22 cellular contexts compared by ENCODE assay signal in the genomic region with DNA sequence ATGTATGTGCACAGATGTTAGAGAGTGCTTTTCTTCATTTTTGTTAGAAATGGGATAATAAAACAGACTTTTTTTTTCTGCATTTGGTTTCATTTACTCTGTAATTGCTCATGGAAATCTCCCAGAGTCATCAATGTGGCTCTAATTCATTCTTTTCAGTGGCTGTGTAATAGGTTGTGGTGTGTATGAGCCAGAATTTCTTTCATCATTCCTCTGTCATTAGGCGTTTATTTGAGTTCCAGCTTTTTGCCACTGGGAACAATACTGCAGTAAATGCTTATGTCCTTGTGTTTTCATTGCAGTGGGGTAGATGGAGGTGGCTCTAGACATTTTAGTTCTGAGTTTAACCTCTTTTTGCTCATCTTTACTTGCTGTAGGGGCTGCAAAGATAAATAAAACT.
DNase-seq lines count a peak whose midpoint lies in the region; ATAC-seq, FAIRE-seq and TF ChIP-seq lines count a peak whose summit lies in the region.
"Had no signal": no experiment of that assay in that cellular context is flagged by ENCODE, and none has a peak within 500 bp of the region (broad histone marks: within the 10 kb centered on the region; RNA-seq: fewer than 3 reads in every experiment).

No MANE protein-coding gene starts in this region.

- TF ChIP-seq CTCF in astrocyte (IDR thresholded peaks at IDR 0.05; ENCODE audit: insufficient read depth, low read depth, low read length): no peak
- no peak for TF ChIP-seq CTCF in fibroblast of villous mesenchyme (IDR thresholded peaks at IDR 0.05; ENCODE audit: insufficient read depth, low read depth, low read length)
- TF ChIP-seq CTCF in vagina (IDR thresholded peaks at IDR 0.05): no peak

- H3K4me3 ChIP-seq in GM23248: no peak overlapping the region
- no peak overlapping the region for H3K4me3 ChIP-seq in astrocyte (ENCODE audit: insufficient read depth, low read depth, low read length)
- H3K4me3 ChIP-seq in fibroblast of villous mesenchyme (ENCODE audit: low read depth, low read length): no peak overlapping the region
- H3K4me3 ChIP-seq in vagina: no peak overlapping the region
- H3K4me3 ChIP-seq: PC-9, SK-N-MC had no signal

- no peak for TF ChIP-seq POLR2A in vagina (IDR thresholded peaks at IDR 0.05)

- no peaks in the 10 kb centered on the region for H3K36me3 Mint-ChIP-seq in astrocyte (ENCODE audit: low read depth, unreplicated experiment)
- H3K36me3 Mint-ChIP-seq: brain had no signal

- H3K4me2 ChIP-seq in GM23248 (ENCODE audit: unreplicated experiment): peak overlapping the region; percentile 87
- H3K4me2 ChIP-seq in astrocyte (ENCODE audit: low read length): peak overlapping the region; percentile 13
- H3K4me2 ChIP-seq: PC-9 had no signal

- no peak overlapping the region for H2AFZ ChIP-seq in GM23248
- H2AFZ ChIP-seq in astrocyte (ENCODE audit: low read depth, low read length): no peak overlapping the region
- H2AFZ ChIP-seq: PC-9 had no signal

- H3F3A ChIP-seq in GM23248 (ENCODE audit: insufficient read depth): peaks cover 53% of the 10 kb centered on the region

- no peak overlapping the region for H3K4me3 Mint-ChIP-seq in astrocyte (ENCODE audit: unreplicated experiment)
- H3K4me3 Mint-ChIP-seq: activated T-cell treated with anti-CD3 and anti-CD28 coated beads, Interleukin-2, amount 50 U/mL, for 4 hours had no signal

- H3K4me1 ChIP-seq in GM23248 (ENCODE audit: insufficient read depth) (peaks cover 47% of the 10 kb centered on the region), astrocyte (ENCODE audit: insufficient read depth, low read length) (peaks cover 42% of the 10 kb centered on the region), vagina (peaks cover 53% of the 10 kb centered on the region)

- H3K79me2 ChIP-seq in GM23248 (ENCODE audit: insufficient read depth): no peaks in the 10 kb centered on the region
- no peaks in the 10 kb centered on the region for H3K79me2 ChIP-seq in astrocyte (ENCODE audit: insufficient read depth, low read length)

- H3K9me3 Mint-ChIP-seq in astrocyte (ENCODE audit: unreplicated experiment): no peaks in the 10 kb centered on the region
- H3K9me3 Mint-ChIP-seq: activated T-cell treated with anti-CD3 and anti-CD28 coated beads, Interleukin-2, amount 50 U/mL, for 4 hours had no signal

- no peak overlapping the region for H3K27ac Mint-ChIP-seq in astrocyte (ENCODE audit: unreplicated experiment)

- no peaks in the 10 kb centered on the region for H3K27me3 Mint-ChIP-seq in astrocyte (ENCODE audit: low read depth, unreplicated experiment)
- H3K27me3 Mint-ChIP-seq: brain had no signal

- peak; percentile 52 for FAIRE-seq in astrocyte (lab: Jason Lieb, UNC)

- no peaks in the 10 kb centered on the region for H3K9me2 ChIP-seq in GM23248 (ENCODE audit: insufficient read depth)

- H4K20me1 ChIP-seq in GM23248 (ENCODE audit: insufficient read depth): no peaks in the 10 kb centered on the region
- no peaks in the 10 kb centered on the region for H4K20me1 ChIP-seq in astrocyte (ENCODE audit: insufficient read depth, low read length)

- 0 to 3% methylated on average over 1 of the region's 1 CpG for WGBS in GM23248 (ENCODE audit: low coverage in 1 of 2, low lambda C conversion rate in 2 of 2, missing lambda C conversion rate in 2 of 2), 2 experiments

- ATAC-seq in GM21447 (IDR thresholded peaks at IDR 0.05; ENCODE audit: unreplicated experiment): no peak
- ATAC-seq: activated CD4-positive, CD25-positive, alpha-beta regulatory T cell treated with anti-CD3 and anti-CD28 coated beads, Interleukin-2, amount 50 U/mL, for 24 hours; activated T-cell treated with anti-CD3 and anti-CD28 coated beads, Interleukin-2, amount 50 U/mL, for 4 hours; left ventricle myocardium superior had no signal

- peaks cover 17% of the 10 kb centered on the region for H3K4me1 Mint-ChIP-seq in astrocyte (ENCODE audit: low read depth, unreplicated experiment)

- no peaks in the 10 kb centered on the region for H3K27me3 ChIP-seq in GM23248 (replicated peaks; ENCODE audit: insufficient read depth)
- H3K27me3 ChIP-seq in astrocyte (ENCODE audit: insufficient read depth, low read length): no peaks in the 10 kb centered on the region
- no peaks in the 10 kb centered on the region for H3K27me3 ChIP-seq in vagina

- no peaks in the 10 kb centered on the region for H3K9me3 ChIP-seq in GM23248 (ENCODE audit: low read depth)
- no peaks in the 10 kb centered on the region for H3K9me3 ChIP-seq in astrocyte (ENCODE audit: insufficient read depth, low read depth, low read length)
- H3K9me3 ChIP-seq in vagina: no peaks in the 10 kb centered on the region

- intact Hi-C loops in vagina (cut with DNase I): no loop called here

- no peaks in the 10 kb centered on the region for H3K36me3 ChIP-seq in GM23248 (ENCODE audit: low read depth)
- H3K36me3 ChIP-seq in astrocyte (ENCODE audit: insufficient read depth, low read length): no peaks in the 10 kb centered on the region
- H3K36me3 ChIP-seq in vagina: no peaks in the 10 kb centered on the region

- H3K27ac ChIP-seq in GM23248: peak overlapping the region; percentile 97
- no peak overlapping the region for H3K27ac ChIP-seq in astrocyte (ENCODE audit: low read depth, low read length)
- H3K27ac ChIP-seq in vagina: peak overlapping the region; percentile 12
- H3K27ac ChIP-seq: C4-2B, epithelial cell of prostate, PC-9, SK-N-MC had no signal

- in situ Hi-C loops in GM23248 (cut with MboI): no loop called here

- peak; percentile 83 for DNase-seq in GM23248
- DNase-seq in astrocyte (ENCODE audit: low read depth): peak; percentile 75
- peak; percentile 69 for DNase-seq in fibroblast of villous mesenchyme (ENCODE audit: low read depth)
- DNase-seq in vagina (ENCODE audit: extremely low spot score in 2 of 2): no peak
- no peak for DNase-seq in SIG-M5 treated with dmso at 0.1 percent for 504 hours (lab: John Stamatoyannopoulos, UW; ENCODE audit: unreplicated experiment)
- DNase-seq in NCI-H2107 (lab: John Stamatoyannopoulos, UW): no peak
- DNase-seq: activated naive CD4-positive, alpha-beta T cell treated with anti-CD3 and anti-CD28 coated beads, Interleukin-2, amount 50 U/mL, for 16 hours; activated T-cell treated with anti-CD3 and anti-CD28 coated beads, Interleukin-2, amount 50 U/mL, for 4 hours; dermis blood vessel endothelial cell; head of caudate nucleus; left ventricle myocardium superior; NCI-H774; PC-9; stimulated activated naive CD4-positive, alpha-beta T cell treated with Interleukin-2 at 50 U/mL for 16 hours; T1000; trophoblast cell had no signal

- H3K9ac ChIP-seq in GM23248 (peak overlapping the region; percentile 76; the same call in 1 of the 2 replicates), astrocyte (ENCODE audit: low read length) (no peak overlapping the region)

Comparison
In these comparisons a context has a peak if more than half of its experiments do, and no peak if none do; other contexts are left out.
1. DNase-seq: peak in GM23248 (single experiment), astrocyte (single experiment) and fibroblast of villous mesenchyme (single experiment); none in vagina (0 of 2), SIG-M5 treated with dmso at 0.1 percent for 504 hours (single experiment) and NCI-H2107 (single experiment).